Comparison of ENCODE assay signal across 13 cellular contexts in genomic region chr3:47542614-47543173, GRCh38. TPM values are rescaled to one million over a fixed set of nuclear protein-coding genes. Genes with fewer than 3 reads are reported as not detected.
DNase-seq lines count a peak whose midpoint lies in the region; ATAC-seq, FAIRE-seq and TF ChIP-seq lines count a peak whose summit lies in the region.
"Had no signal": no experiment of that assay in that cellular context is flagged by ENCODE, and none has a peak within 500 bp of the region (broad histone marks: within the 10 kb centered on the region; RNA-seq: fewer than 3 reads in every experiment).

No MANE protein-coding gene starts in this region.

- H3K4me3 ChIP-seq in fibroblast of the aortic adventitia (ENCODE audit: low read depth, low read length) (no peak overlapping the region), neuronal stem cell (ENCODE audit: low read length in 2 of 2) (no peak overlapping the region), uterus (no peak overlapping the region)

- H2BK120ac ChIP-seq in neuronal stem cell (ENCODE audit: low read depth, low read length) = no peak overlapping the region

- peak; percentile 22 for DNase-seq in NCI-H2227 (lab: John Stamatoyannopoulos, UW; ENCODE audit: unreplicated experiment)
- DNase-seq in NCI-H2227 treated with DMSO at 0.1 percent for 48 hours (lab: John Stamatoyannopoulos, UW) = no peak
- DNase-seq in fibroblast of the aortic adventitia (ENCODE audit: low read depth) = peak; percentile 51
- no peak for DNase-seq in neuronal stem cell (ENCODE audit: low spot score)
- DNase-seq in uterus = peak; percentile 51 to 68
- DNase-seq in HTR-8/SVneo (ENCODE audit: insufficient read length, low spot score) = no peak
- DNase-seq: activated T-cell treated with anti-CD3 and anti-CD28 coated beads, Interleukin-2, amount 50 U/mL, for 48 hours; DMS79; NCI-H524; WERI-Rb-1 had no signal

- H2AFZ ChIP-seq in neuronal stem cell (ENCODE audit: low read length) = peak overlapping the region; percentile 83

- H2BK15ac ChIP-seq in neuronal stem cell (ENCODE audit: low read length) = no peak overlapping the region

- ATAC-seq in GM19397 (IDR thresholded peaks at IDR 0.05; ENCODE audit: unreplicated experiment) (no peak), GM18870 (IDR thresholded peaks at IDR 0.05; ENCODE audit: unreplicated experiment) (no peak)

- H3K4me1 ChIP-seq in neuronal stem cell (ENCODE audit: control insufficient read depth in 2 of 2, insufficient read depth in 1 of 2, low read depth in 1 of 2, low read length in 2 of 2) (peaks cover 2 to 9% of the 10 kb centered on the region in 2 donors), uterus (no peaks in the 10 kb centered on the region)

- peak overlapping the region; percentile 86 for H2BK12ac ChIP-seq in neuronal stem cell (ENCODE audit: low read length)

- no peak overlapping the region for H3K4ac ChIP-seq in neuronal stem cell (ENCODE audit: low read length)

- H3K27ac ChIP-seq in neuronal stem cell (replicated peaks; ENCODE audit: low read length) (no peak overlapping the region), uterus (peak overlapping the region in 1 of 2 donors; percentile 18)
- H3K27ac ChIP-seq: WERI-Rb-1 had no signal

- no peak for TF ChIP-seq CTCF in fibroblast of the aortic adventitia (IDR thresholded peaks at IDR 0.05; ENCODE audit: insufficient read depth, low read length)
- TF ChIP-seq CTCF in uterus (IDR thresholded peaks at IDR 0.05) = no peak

- no peaks in the 10 kb centered on the region for H3K9me3 ChIP-seq in neuronal stem cell (replicated peaks in 1 of 2; ENCODE audit: control insufficient read depth in 2 of 2, insufficient read depth in 1 of 2, low read depth in 1 of 2, low read length in 2 of 2)
- no peaks in the 10 kb centered on the region for H3K9me3 ChIP-seq in uterus

- H2BK5ac ChIP-seq in neuronal stem cell (ENCODE audit: low read length) = no peak overlapping the region

- no peaks in the 10 kb centered on the region for H3K36me3 ChIP-seq in neuronal stem cell (replicated peaks in 1 of 2; ENCODE audit: control insufficient read depth in 2 of 2, insufficient read depth in 2 of 2, low read length in 2 of 2)
- H3K36me3 ChIP-seq in uterus = no peaks in the 10 kb centered on the region
- H3K36me3 ChIP-seq: WERI-Rb-1 had no signal

- no peak overlapping the region for H4K91ac ChIP-seq in neuronal stem cell (ENCODE audit: low read depth, low read length, poor library complexity)

- no peak overlapping the region for H3K4me2 ChIP-seq in neuronal stem cell (ENCODE audit: insufficient read depth, low read length, poor library complexity, severe bottlenecking)

- H3K79me1 ChIP-seq in neuronal stem cell (ENCODE audit: low read depth, low read length) = no peaks in the 10 kb centered on the region

- no peak for TF ChIP-seq POLR2A in uterus (IDR thresholded peaks at IDR 0.05)

- peak overlapping the region; percentile 66 for H3K18ac ChIP-seq in neuronal stem cell (ENCODE audit: low read length)

- no peak overlapping the region for H3K9ac ChIP-seq in neuronal stem cell (ENCODE audit: low read depth, low read length, poor library complexity)

- intact Hi-C loops in uterus (cut with DNase I; ENCODE audit: low total_unique reads) = no loop called here

- H3K23ac ChIP-seq in neuronal stem cell (ENCODE audit: low read depth, low read length, poor library complexity) = no peak overlapping the region

- H4K8ac ChIP-seq in neuronal stem cell (ENCODE audit: low read depth, low read length) = no peak overlapping the region

- no peak overlapping the region for H3K14ac ChIP-seq in neuronal stem cell (ENCODE audit: low read length)

- FAIRE-seq in HTR-8/SVneo (lab: Jason Lieb, UNC) = no peak
- FAIRE-seq: A204.1 had no signal

- no peaks in the 10 kb centered on the region for H3K27me3 ChIP-seq in neuronal stem cell (ENCODE audit: control insufficient read depth in 3 of 3, insufficient read depth in 3 of 3, low read depth in 1 of 3, low read length in 3 of 3)
- H3K27me3 ChIP-seq in uterus = no peaks in the 10 kb centered on the region

- WGBS in neuronal stem cell (ENCODE audit: extremely low coverage in 2 of 2, insufficient read length in 2 of 2, insufficient replicate concordance in 1 of 2), 2 donors = no CpG with 5 or more reads among the region's 20 CpGs

- peak overlapping the region; percentile 32 for H2AK5ac ChIP-seq in neuronal stem cell (ENCODE audit: low read depth, low read length)

RNA-seq across cellular contexts. Expression of gene ELP6, which starts 29.2 kb away (rescaled TPM):
- total RNA-seq in fibroblast of the aortic adventitia (ENCODE audit: low replicate concordance) = 18.3 and 28.7 TPM in 2 replicates
- 29.8 TPM for polyA plus RNA-seq in neuronal stem cell (2013, experiment 1 of 2)
- polyA plus RNA-seq in neuronal stem cell (2013, experiment 2 of 2) = 29.9 TPM
- 10 to 100 TPM in 3 of 4 donors, 1 to 10 TPM in 1; 6.2 to 33.5 (median 22.5) TPM for total RNA-seq in uterus

RNA-seq across cellular contexts. Expression of gene CSPG5, which starts 36.0 kb away (rescaled TPM):
- total RNA-seq in fibroblast of the aortic adventitia (ENCODE audit: low replicate concordance) (0.09 TPM in 1 of 2 replicates, not detected in the other), uterus (1 to 10 TPM in 1 of 4 donors, under 1 TPM in 1, not detected in 2; 0.82 to 2.9 TPM)
- 9.8 TPM for polyA plus RNA-seq in neuronal stem cell (2013, experiment 1 of 2)
- 10.1 TPM for polyA plus RNA-seq in neuronal stem cell (2013, experiment 2 of 2)

Comparison
In these comparisons a context has a peak if more than half of its experiments do, and no peak if none do; other contexts are left out.
1. DNase-seq: peak in NCI-H2227 (single experiment), fibroblast of the aortic adventitia (single experiment) and uterus (2 of 2); none in NCI-H2227 treated with DMSO at 0.1 percent for 48 hours (single experiment), neuronal stem cell (single experiment) and HTR-8/SVneo (single experiment).